Comparison of ENCODE assay signal across 32 cellular contexts in genomic region chrX:154138857-154139256, GRCh38. TPM values are rescaled to one million over a fixed set of nuclear protein-coding genes. Genes with fewer than 3 reads are reported as not detected.
"Had no signal": no experiment of that assay in that cellular context is flagged by ENCODE, and none has a peak within 500 bp of the region (broad histone marks: within the 10 kb centered on the region; RNA-seq: fewer than 3 reads in every experiment).

No MANE protein-coding gene starts in this region.

- H3K4me1 ChIP-seq: sigmoid colon had no signal

- DNase-seq: activated B cell treated with CpG ODN at 0.5 μM for 24 hours; activated CD4-positive, alpha-beta T cell treated with anti-CD3 and anti-CD28 coated beads for 36 hours; activated CD4-positive, alpha-beta T cell treated with anti-CD3 and anti-CD28 coated beads, Interleukin-2, amount 50 U/mL, for 4 hours; activated CD8-positive, alpha-beta memory T cell treated with anti-CD3 and anti-CD28 coated beads for 24 hours; activated CD8-positive, alpha-beta memory T cell treated with anti-CD3 and anti-CD28 coated beads, Interleukin-2, amount 50 U/mL, for 4 hours; activated naive CD8-positive, alpha-beta T cell treated with anti-CD3 and anti-CD28 coated beads for 36 hours; body of pancreas; erythroblast; foreskin fibroblast; left ventricle myocardium inferior; mammary epithelial cell; midbrain; natural killer cell; nucleus accumbens; stimulated activated CD4-positive, alpha-beta T cell treated with anti-CD3 and anti-CD28 coated beads, Interleukin-4, amount 100 ng/mL, for 1 hour; stimulated activated naive CD4-positive, alpha-beta T cell treated with Interleukin-2 at 50 U/mL for 16 hours; upper lobe of right lung had no signal

- H3K4me3 ChIP-seq: body of pancreas, cardiac muscle cell, left ventricle myocardium inferior, sigmoid colon, smooth muscle cell, upper lobe of right lung had no signal

- H3K27me3 Mint-ChIP-seq: activated B cell treated with CpG ODN at 0.5 μM for 24 hours; activated CD4-positive, alpha-beta T cell treated with anti-CD3 and anti-CD28 coated beads for 36 hours; activated naive CD8-positive, alpha-beta T cell treated with anti-CD3 and anti-CD28 coated beads for 36 hours; activated T-helper 17 cell treated with anti-CD3 and anti-CD28 coated beads, Interleukin-2, amount 50 U/mL, for 72 hours had no signal

- H3K9me3 ChIP-seq: body of pancreas, left ventricle myocardium inferior, sigmoid colon, upper lobe of right lung had no signal

- H3K36me3 ChIP-seq: cardiac muscle cell, left ventricle myocardium inferior, sigmoid colon, upper lobe of right lung had no signal

- ATAC-seq: activated CD4-positive, alpha-beta T cell treated with anti-CD3 and anti-CD28 coated beads for 36 hours; activated T-helper 17 cell treated with anti-CD3 and anti-CD28 coated beads, Interleukin-2, amount 50 U/mL, for 72 hours; body of pancreas; natural killer cell; SK-N-SH treated with all-trans-retinoic acid at 6 μM for 48 hours; upper lobe of right lung had no signal

- H3K27me3 ChIP-seq: body of pancreas, cardiac muscle cell, sigmoid colon, upper lobe of right lung had no signal

- H3K27ac ChIP-seq: body of pancreas, cardiac muscle cell, left ventricle myocardium inferior, sigmoid colon, upper lobe of right lung had no signal

- H3K4me3 Mint-ChIP-seq: activated B cell treated with CpG ODN at 0.5 μM for 24 hours; activated CD4-positive, alpha-beta T cell treated with anti-CD3 and anti-CD28 coated beads for 36 hours; activated naive CD8-positive, alpha-beta T cell treated with anti-CD3 and anti-CD28 coated beads for 36 hours; activated T-cell treated with anti-CD3 and anti-CD28 coated beads, Interleukin-2, amount 50 U/mL, for 24 hours; activated T-helper 17 cell treated with anti-CD3 and anti-CD28 coated beads, Interleukin-2, amount 50 U/mL, for 72 hours; natural killer cell; T-helper 2 cell treated with Interferon-gamma antibody and Interleukin-4, amounts not matched to agents 5 μg/mL and 100 μg/mL, for 36 hours had no signal

- H3K27ac Mint-ChIP-seq: activated B cell treated with CpG ODN at 0.5 μM for 24 hours; activated CD4-positive, alpha-beta T cell treated with anti-CD3 and anti-CD28 coated beads for 36 hours; activated naive CD8-positive, alpha-beta T cell treated with anti-CD3 and anti-CD28 coated beads for 36 hours; activated T-cell treated with anti-CD3 and anti-CD28 coated beads, Interleukin-2, amount 50 U/mL, for 24 hours; activated T-helper 17 cell treated with anti-CD3 and anti-CD28 coated beads, Interleukin-2, amount 50 U/mL, for 72 hours; T-helper 2 cell treated with Interferon-gamma antibody and Interleukin-4, amounts not matched to agents 5 μg/mL and 100 μg/mL, for 36 hours had no signal

- FAIRE-seq: endometrium had no signal

- H3K4me2 ChIP-seq: smooth muscle cell had no signal

- H3K36me3 Mint-ChIP-seq: activated naive CD8-positive, alpha-beta T cell treated with anti-CD3 and anti-CD28 coated beads for 36 hours; natural killer cell had no signal

RNA-seq across cellular contexts. Expression of gene OPN1LW, which starts 5.2 kb away (rescaled TPM):
- total RNA-seq: activated B cell treated with CpG ODN at 0.5 μM for 24 hours; activated CD4-positive, alpha-beta T cell treated with anti-CD3 and anti-CD28 coated beads for 36 hours; activated naive CD8-positive, alpha-beta T cell treated with anti-CD3 and anti-CD28 coated beads for 36 hours; activated T-helper 17 cell treated with anti-CD3 and anti-CD28 coated beads, Interleukin-2, amount 50 U/mL, for 72 hours; body of pancreas; cardiac muscle cell; chondrocyte; fibroblast of lung; glomerular endothelial cell; kidney epithelial cell; left ventricle myocardium inferior; mammary epithelial cell; natural killer cell; posterior vena cava; renal cortical epithelial cell; sigmoid colon; smooth muscle cell; upper lobe of right lung had no signal
- polyA plus RNA-seq: cardiac muscle cell, fibroblast of lung, mammary epithelial cell, sigmoid colon, smooth muscle cell, thymus had no signal

RNA-seq across cellular contexts. Expression of gene OPN1MW, which starts 43.5 kb away (rescaled TPM):
- total RNA-seq: activated B cell treated with CpG ODN at 0.5 μM for 24 hours; activated CD4-positive, alpha-beta T cell treated with anti-CD3 and anti-CD28 coated beads for 36 hours; activated naive CD8-positive, alpha-beta T cell treated with anti-CD3 and anti-CD28 coated beads for 36 hours; activated T-helper 17 cell treated with anti-CD3 and anti-CD28 coated beads, Interleukin-2, amount 50 U/mL, for 72 hours; body of pancreas; cardiac muscle cell; chondrocyte; fibroblast of lung; glomerular endothelial cell; kidney epithelial cell; left ventricle myocardium inferior; mammary epithelial cell; natural killer cell; posterior vena cava; renal cortical epithelial cell; sigmoid colon; smooth muscle cell; upper lobe of right lung had no signal
- polyA plus RNA-seq: cardiac muscle cell, fibroblast of lung, mammary epithelial cell, sigmoid colon, smooth muscle cell had no signal
